8 cellular contexts compared by ENCODE assay signal in the genomic region with DNA sequence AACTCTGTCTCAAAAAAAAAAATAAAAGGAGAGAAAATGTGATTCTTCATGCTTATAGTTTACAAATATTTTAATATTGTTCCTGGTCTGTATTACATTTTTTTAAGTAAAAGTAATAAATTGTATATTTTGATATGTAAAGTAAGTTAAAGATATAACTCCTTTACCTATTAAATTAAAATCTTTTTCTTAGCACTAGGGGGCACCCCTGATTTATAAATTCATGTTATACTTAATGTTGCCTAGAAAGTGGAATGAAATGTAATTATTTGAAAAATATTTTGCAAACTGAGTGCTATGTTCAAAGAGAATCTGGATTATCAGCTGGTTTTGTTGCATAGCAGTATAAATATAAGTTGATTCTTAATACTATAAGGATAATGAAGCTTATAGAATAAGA. TPM values are rescaled to one million over a fixed set of nuclear protein-coding genes. Genes with fewer than 3 reads are reported as not detected.
DNase-seq lines count a peak whose midpoint lies in the region; ATAC-seq, FAIRE-seq and TF ChIP-seq lines count a peak whose summit lies in the region.

No MANE protein-coding gene starts in this region.

- CTCF ChIA-PET in CD4-positive, alpha-beta T cell (lab: Charles Lee): interaction anchor here (1.0 to 1.2 kb wide), 2 partner anchors 242 to 1035 kb away, joined by 3 read pairs; no protein-coding TSS in a partner anchor

- H3K9me3 Mint-ChIP-seq in CD4-positive, alpha-beta T cell: no peaks in the 10 kb centered on the region
- peaks cover 2% of the 10 kb centered on the region for H3K9me3 Mint-ChIP-seq in stimulated activated memory B cell treated with anti-CD40 and anti-IgM and Interleukin-4, amounts not matched to agents 10 μg/mL and 1 μg/mL and 100 μg/mL, for 72 hours

- H3K4me1 Mint-ChIP-seq in CD4-positive, alpha-beta T cell (ENCODE audit: low read depth): no peaks in the 10 kb centered on the region
- peaks cover 18% of the 10 kb centered on the region for H3K4me1 Mint-ChIP-seq in stimulated activated memory B cell treated with anti-CD40 and anti-IgM and Interleukin-4, amounts not matched to agents 10 μg/mL and 1 μg/mL and 100 μg/mL, for 72 hours

- H3K27ac Mint-ChIP-seq in CD4-positive, alpha-beta T cell: no peak overlapping the region
- no peak overlapping the region for H3K27ac Mint-ChIP-seq in stimulated activated memory B cell treated with anti-CD40 and anti-IgM and Interleukin-4, amounts not matched to agents 10 μg/mL and 1 μg/mL and 100 μg/mL, for 72 hours

- FAIRE-seq in TTC549 (lab: Jason Lieb, UNC): peak; percentile 98

- no peak overlapping the region for H3K27ac ChIP-seq in CD4-positive, alpha-beta T cell (ENCODE audit: low read depth, low read length)

- DNase-seq in CD4-positive, alpha-beta T cell: no peak
- DNase-seq in LoVo (ENCODE audit: low spot score): peak; percentile 20
- DNase-seq in left kidney (ENCODE audit: low read depth, low spot score): peak; percentile 38
- no peak for DNase-seq in HuH-7.5 (ENCODE audit: low spot score)
- no peak for DNase-seq in GM20000 (ENCODE audit: low spot score)

- H3K4me3 Mint-ChIP-seq in CD4-positive, alpha-beta T cell: no peak overlapping the region
- no peak overlapping the region for H3K4me3 Mint-ChIP-seq in stimulated activated memory B cell treated with anti-CD40 and anti-IgM and Interleukin-4, amounts not matched to agents 10 μg/mL and 1 μg/mL and 100 μg/mL, for 72 hours

- no peak for ATAC-seq in CD4-positive, alpha-beta T cell (ENCODE audit: poor library complexity)
- ATAC-seq in stimulated activated memory B cell treated with anti-CD40 and anti-IgM and Interleukin-4, amounts not matched to agents 10 μg/mL and 1 μg/mL and 100 μg/mL, for 72 hours: no peak
- ATAC-seq in GM18909 (IDR thresholded peaks at IDR 0.05; ENCODE audit: poor library complexity, unreplicated experiment): no peak

- POLR2A ChIA-PET in CD4-positive, alpha-beta T cell (lab: Charles Lee): no interaction called here

- intact Hi-C loops in CD4-positive, alpha-beta T cell (cut with DNase I, micrococcal nuclease): loop anchor here (5.0 to 10.0 kb wide), 4 partner anchors 228 to 1038 kb away; partner anchors contain the start of gene AXDND1 (in 1 of the 2)

- no peaks in the 10 kb centered on the region for H3K27me3 Mint-ChIP-seq in CD4-positive, alpha-beta T cell
- H3K27me3 Mint-ChIP-seq in stimulated activated memory B cell treated with anti-CD40 and anti-IgM and Interleukin-4, amounts not matched to agents 10 μg/mL and 1 μg/mL and 100 μg/mL, for 72 hours: no peaks in the 10 kb centered on the region

- H3K27me3 ChIP-seq in CD4-positive, alpha-beta T cell (ENCODE audit: control insufficient read depth, insufficient read depth, low read length): no peaks in the 10 kb centered on the region

- H3K36me3 Mint-ChIP-seq in CD4-positive, alpha-beta T cell (ENCODE audit: low read depth): peaks cover 25% of the 10 kb centered on the region
- H3K36me3 Mint-ChIP-seq in stimulated activated memory B cell treated with anti-CD40 and anti-IgM and Interleukin-4, amounts not matched to agents 10 μg/mL and 1 μg/mL and 100 μg/mL, for 72 hours: peaks cover 30% of the 10 kb centered on the region

- peak; percentile 54 for TF ChIP-seq CTCF in CD4-positive, alpha-beta T cell (IDR thresholded peaks at IDR 0.05)
- TF ChIP-seq CTCF in GM20000 (IDR thresholded peaks at IDR 0.05; ENCODE audit: extremely low read depth, missing control alignments): no peak

- H3K9me3 ChIP-seq in CD4-positive, alpha-beta T cell (ENCODE audit: control insufficient read depth, low read length): no peaks in the 10 kb centered on the region

RNA-seq across cellular contexts. Expression of gene RALGPS2, which starts 49.2 kb away (rescaled TPM):
- 10 to 100 TPM in 1 of 2 experiments, 1 to 10 TPM in 1; 8.6 to 10.8 TPM for total RNA-seq in CD4-positive, alpha-beta T cell

Comparison
In these comparisons a context has a peak if more than half of its experiments do, and no peak if none do; other contexts are left out.
1. DNase-seq: peak in LoVo (single experiment) and left kidney (single experiment); none in CD4-positive, alpha-beta T cell (0 of 10), HuH-7.5 (single experiment) and GM20000 (single experiment).